Comparison of ENCODE assay signal across 27 cellular contexts in the genomic region with DNA sequence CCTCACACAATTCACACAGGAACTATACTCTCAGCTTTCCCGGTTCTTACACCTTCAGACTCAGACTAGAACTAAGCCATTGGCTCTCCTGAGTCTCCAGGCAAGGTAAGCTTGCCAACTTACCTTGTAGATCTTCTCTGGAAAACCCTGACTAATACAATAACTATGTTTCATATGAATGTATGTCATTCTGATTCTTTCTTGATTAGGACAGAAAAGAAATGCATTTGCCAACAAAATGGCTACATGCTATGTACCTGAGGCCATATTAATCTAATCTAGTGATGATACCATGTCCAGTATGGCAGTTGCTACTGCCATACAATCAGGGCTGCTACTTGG.
"Had no signal": no experiment of that assay in that cellular context is flagged by ENCODE, and none has a peak within 500 bp of the region (broad histone marks: within the 10 kb centered on the region; RNA-seq: fewer than 3 reads in every experiment).

No MANE protein-coding gene starts in this region.

- H3K27me3 Mint-ChIP-seq: activated CD4-positive, alpha-beta memory T cell treated with anti-CD3 and anti-CD28 coated beads, Interleukin-2, amount 10 ng/mL, durations not matched to agents 7 days and 5 days had no signal

- H3K9ac ChIP-seq: KMS-11 had no signal

- H3K4me1 ChIP-seq: Peyer's patch had no signal

- H3K36me3 Mint-ChIP-seq: activated naive CD8-positive, alpha-beta T cell treated with anti-CD3 and anti-CD28 coated beads for 36 hours had no signal

- H3K27ac Mint-ChIP-seq: activated CD4-positive, alpha-beta memory T cell treated with anti-CD3 and anti-CD28 coated beads, Interleukin-2, amount 10 ng/mL, durations not matched to agents 7 days and 5 days; activated naive CD8-positive, alpha-beta T cell treated with anti-CD3 and anti-CD28 coated beads for 36 hours; activated T-cell treated with anti-CD3 and anti-CD28 coated beads, Interleukin-2, amount 50 U/mL, for 72 hours; activated T-helper 17 cell treated with anti-CD3 and anti-CD28 coated beads, Interleukin-2, amount 50 U/mL, for 72 hours had no signal

- H3K4me3 Mint-ChIP-seq: activated CD4-positive, alpha-beta memory T cell treated with anti-CD3 and anti-CD28 coated beads, Interleukin-2, amount 10 ng/mL, durations not matched to agents 7 days and 5 days; activated naive CD8-positive, alpha-beta T cell treated with anti-CD3 and anti-CD28 coated beads for 36 hours; activated T-cell treated with anti-CD3 and anti-CD28 coated beads, Interleukin-2, amount 50 U/mL, for 72 hours; activated T-helper 17 cell treated with anti-CD3 and anti-CD28 coated beads, Interleukin-2, amount 50 U/mL, for 72 hours had no signal

- H3K4me2 ChIP-seq: KMS-11 had no signal

- H3K36me3 ChIP-seq: brain microvascular endothelial cell, Peyer's patch, WERI-Rb-1 had no signal

- H3K9me3 Mint-ChIP-seq: activated CD4-positive, alpha-beta memory T cell treated with anti-CD3 and anti-CD28 coated beads, Interleukin-2, amount 10 ng/mL, durations not matched to agents 7 days and 5 days; activated naive CD8-positive, alpha-beta T cell treated with anti-CD3 and anti-CD28 coated beads for 36 hours; activated T-cell treated with anti-CD3 and anti-CD28 coated beads, Interleukin-2, amount 50 U/mL, for 72 hours; activated T-helper 17 cell treated with anti-CD3 and anti-CD28 coated beads, Interleukin-2, amount 50 U/mL, for 72 hours had no signal

- DNase-seq: activated CD4-positive, alpha-beta memory T cell treated with anti-CD3 and anti-CD28 coated beads, Interleukin-2, amount 10 ng/mL, durations not matched to agents 7 days and 5 days; activated CD4-positive, alpha-beta T cell treated with anti-CD3 and anti-CD28 coated beads for 1 hour; activated CD4-positive, alpha-beta T cell treated with anti-CD3 and anti-CD28 coated beads for 48 hours; activated CD4-positive, CD25-positive, alpha-beta regulatory T cell; activated CD8-positive, alpha-beta memory T cell treated with anti-CD3 and anti-CD28 coated beads for 24 hours; activated effector memory CD4-positive, alpha-beta T cell treated with anti-CD3 and anti-CD28 coated beads, Interleukin-2, amount 50 U/mL, for 16 hours; activated naive CD4-positive, alpha-beta T cell; activated naive CD4-positive, alpha-beta T cell treated with anti-CD3 and anti-CD28 coated beads, Interleukin-2, amount 50 U/mL, for 16 hours; activated naive CD8-positive, alpha-beta T cell treated with anti-CD3 and anti-CD28 coated beads for 36 hours; activated T-cell treated with anti-CD3 and anti-CD28 coated beads, Interleukin-2, amount 50 U/mL, for 1 hour; activated T-cell treated with anti-CD3 and anti-CD28 coated beads, Interleukin-2, amount 50 U/mL, for 72 hours; amniotic stem cell; aorta; brain microvascular endothelial cell; NCI-H1092 treated with DMSO at 0.1 percent for 48 hours; NCI-H1417 treated with DMSO at 0.1 percent for 48 hours; NCI-H187 treated with DMSO at 0.1 percent for 48 hours; NCI-H2081; NCI-H345; NCI-H524 treated with DMSO at 0.1 percent for 48 hours; Peyer's patch; Right ventricle myocardium superior; RPMI8226; T1000; WERI-Rb-1 had no signal

- H3K4me1 Mint-ChIP-seq: activated CD4-positive, alpha-beta memory T cell treated with anti-CD3 and anti-CD28 coated beads, Interleukin-2, amount 10 ng/mL, durations not matched to agents 7 days and 5 days; activated naive CD8-positive, alpha-beta T cell treated with anti-CD3 and anti-CD28 coated beads for 36 hours; activated T-helper 17 cell treated with anti-CD3 and anti-CD28 coated beads, Interleukin-2, amount 50 U/mL, for 72 hours had no signal

- H3K27ac ChIP-seq: brain microvascular endothelial cell, KMS-11, Peyer's patch, WERI-Rb-1 had no signal

- H3K27me3 ChIP-seq: brain microvascular endothelial cell, Peyer's patch had no signal

- H3K9me3 ChIP-seq: Peyer's patch had no signal

- H3K4me3 ChIP-seq: Peyer's patch had no signal
